10 cellular contexts compared by ENCODE assay signal in the genomic region with DNA sequence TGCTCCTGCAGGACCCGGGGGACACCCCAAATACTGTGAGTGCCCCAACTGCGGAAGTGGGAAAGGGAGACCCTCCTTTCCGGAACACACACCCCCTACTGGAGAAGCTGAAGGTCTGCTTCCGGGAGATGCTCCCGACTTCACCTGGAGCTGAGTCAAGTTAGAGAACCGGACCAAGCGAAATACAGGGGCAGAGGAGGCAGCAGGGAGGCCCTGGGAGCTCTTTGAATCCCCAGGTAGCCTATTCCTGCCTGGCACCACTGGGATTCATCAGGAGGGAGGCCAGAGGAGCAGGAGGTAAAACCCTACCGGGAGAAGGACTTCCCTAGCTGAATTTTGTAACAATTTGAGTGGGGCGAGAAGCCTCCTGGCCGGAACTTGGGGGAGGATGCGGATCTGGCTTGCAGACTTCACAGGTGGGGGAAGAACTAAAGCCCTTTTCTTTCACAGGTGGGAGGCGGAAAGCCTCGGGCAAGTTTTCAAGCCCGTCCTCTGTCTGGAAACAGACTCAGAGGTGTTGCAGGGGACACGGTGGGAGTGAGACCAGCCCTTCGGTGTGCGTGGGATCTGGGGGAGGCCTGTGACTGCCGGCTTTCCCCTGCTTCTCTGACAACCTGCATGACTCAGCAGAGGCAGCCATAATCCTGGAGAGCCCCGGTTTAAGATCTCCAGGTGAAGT. TPM values are rescaled to one million over a fixed set of nuclear protein-coding genes. Genes with fewer than 3 reads are reported as not detected.
DNase-seq lines count a peak whose midpoint lies in the region; ATAC-seq lines count a peak whose summit lies in the region.
"Had no signal": no experiment of that assay in that cellular context is flagged by ENCODE, and none has a peak within 500 bp of the region (broad histone marks: within the 10 kb centered on the region; RNA-seq: fewer than 3 reads in every experiment).

No MANE protein-coding gene starts in this region.

- no CpG with 5 or more reads among the region's 19 CpGs for WGBS in iPS DF 6.9 (ENCODE audit: insufficient coverage, insufficient read length)

- peak overlapping the region; percentile 46 for H3K4me3 Mint-ChIP-seq in activated CD4-positive, alpha-beta T cell treated with anti-CD3 and anti-CD28 coated beads, Interleukin-2, amount 10 ng/mL, durations not matched to agents 24 days and 14 days

- H3K27ac Mint-ChIP-seq in activated CD4-positive, alpha-beta T cell treated with anti-CD3 and anti-CD28 coated beads, Interleukin-2, amount 10 ng/mL, durations not matched to agents 24 days and 14 days: peak overlapping the region; percentile 52

- peak overlapping the region; percentile 34; the same call in 1 of the 2 replicates for H3K4me3 ChIP-seq in iPS DF 6.9 (ENCODE audit: low read length)
- H3K4me3 ChIP-seq: BLaER1 had no signal

- peaks cover 9% of the 10 kb centered on the region for H3K4me1 Mint-ChIP-seq in activated CD4-positive, alpha-beta T cell treated with anti-CD3 and anti-CD28 coated beads, Interleukin-2, amount 10 ng/mL, durations not matched to agents 24 days and 14 days

- H3K27me3 Mint-ChIP-seq in activated CD4-positive, alpha-beta T cell treated with anti-CD3 and anti-CD28 coated beads, Interleukin-2, amount 10 ng/mL, durations not matched to agents 24 days and 14 days: peaks cover 12% of the 10 kb centered on the region

- H3K27me3 ChIP-seq in iPS DF 6.9 (ENCODE audit: control insufficient read depth, insufficient read depth, low read length): no peaks in the 10 kb centered on the region
- H3K27me3 ChIP-seq: BLaER1 had no signal

- H3K36me3 Mint-ChIP-seq in activated CD4-positive, alpha-beta T cell treated with anti-CD3 and anti-CD28 coated beads, Interleukin-2, amount 10 ng/mL, durations not matched to agents 24 days and 14 days (ENCODE audit: low read depth): peaks cover 2% of the 10 kb centered on the region

- no peaks in the 10 kb centered on the region for H3K9me3 Mint-ChIP-seq in activated CD4-positive, alpha-beta T cell treated with anti-CD3 and anti-CD28 coated beads, Interleukin-2, amount 10 ng/mL, durations not matched to agents 24 days and 14 days

- DNase-seq in NCI-H2107 treated with DMSO at 0.1 percent for 48 hours (lab: John Stamatoyannopoulos, UW; ENCODE audit: unreplicated experiment) (peak; percentile 5), NCI-H2107 (lab: John Stamatoyannopoulos, UW) (no peak), iPS DF 6.9 (ENCODE audit: low read depth, low spot score) (peak; percentile 55), GM19238 (ENCODE audit: insufficient read length, low spot score) (no peak), Kasumi-1 (lab: John Stamatoyannopoulos, UW) (no peak)
- DNase-seq in activated CD4-positive, alpha-beta T cell treated with anti-CD3 and anti-CD28 coated beads, Interleukin-2, amount 10 ng/mL, durations not matched to agents 24 days and 14 days: peak; percentile 58
- peak; percentile 31 for DNase-seq in stimulated activated CD8-positive, alpha-beta memory T cell treated with anti-CD3 and anti-CD28 coated beads, Interleukin-4, amount 100 ng/mL, for 48 hours
- DNase-seq: T-helper 9 cell had no signal

- H3K27ac ChIP-seq in iPS DF 6.9 (ENCODE audit: low read length): no peak overlapping the region
- H3K27ac ChIP-seq: BLaER1 had no signal

- H3K4me1 ChIP-seq in iPS DF 6.9 (ENCODE audit: control insufficient read depth, insufficient read depth, low read length): no peaks in the 10 kb centered on the region

- intact Hi-C loops in activated CD4-positive, alpha-beta T cell treated with anti-CD3 and anti-CD28 coated beads, Interleukin-2, amount 10 ng/mL, durations not matched to agents 24 days and 14 days (cut with micrococcal nuclease): no loop called here

- no peaks in the 10 kb centered on the region for H3K36me3 ChIP-seq in iPS DF 6.9 (ENCODE audit: control insufficient read depth, insufficient read depth, low read length)
- H3K36me3 ChIP-seq: BLaER1 had no signal

- no peaks in the 10 kb centered on the region; the same call in 1 of the 2 replicates for H3K9me3 ChIP-seq in iPS DF 6.9 (ENCODE audit: control insufficient read depth, insufficient read depth, low read length)

- no peak for ATAC-seq in HG03354 (IDR thresholded peaks at IDR 0.05; ENCODE audit: poor library complexity, severe bottlenecking, unreplicated experiment)

RNA-seq across cellular contexts. Expression of a gene that starts 22.4 kb away (rescaled TPM):
- not detected in 2 replicates for total RNA-seq in activated CD4-positive, alpha-beta T cell treated with anti-CD3 and anti-CD28 coated beads, Interleukin-2, amount 10 ng/mL, durations not matched to agents 24 days and 14 days

Comparison
In these comparisons a context has a peak if more than half of its experiments do, and no peak if none do; other contexts are left out.
1. DNase-seq: peak in NCI-H2107 treated with DMSO at 0.1 percent for 48 hours (single experiment), activated CD4-positive, alpha-beta T cell treated with anti-CD3 and anti-CD28 coated beads, Interleukin-2, amount 10 ng/mL, durations not matched to agents 24 days and 14 days (single experiment), iPS DF 6.9 (single experiment) and stimulated activated CD8-positive, alpha-beta memory T cell treated with anti-CD3 and anti-CD28 coated beads, Interleukin-4, amount 100 ng/mL, for 48 hours (single experiment); none in NCI-H2107 (single experiment), GM19238 (single experiment) and Kasumi-1 (0 of 2).